In the genomic region with DNA sequence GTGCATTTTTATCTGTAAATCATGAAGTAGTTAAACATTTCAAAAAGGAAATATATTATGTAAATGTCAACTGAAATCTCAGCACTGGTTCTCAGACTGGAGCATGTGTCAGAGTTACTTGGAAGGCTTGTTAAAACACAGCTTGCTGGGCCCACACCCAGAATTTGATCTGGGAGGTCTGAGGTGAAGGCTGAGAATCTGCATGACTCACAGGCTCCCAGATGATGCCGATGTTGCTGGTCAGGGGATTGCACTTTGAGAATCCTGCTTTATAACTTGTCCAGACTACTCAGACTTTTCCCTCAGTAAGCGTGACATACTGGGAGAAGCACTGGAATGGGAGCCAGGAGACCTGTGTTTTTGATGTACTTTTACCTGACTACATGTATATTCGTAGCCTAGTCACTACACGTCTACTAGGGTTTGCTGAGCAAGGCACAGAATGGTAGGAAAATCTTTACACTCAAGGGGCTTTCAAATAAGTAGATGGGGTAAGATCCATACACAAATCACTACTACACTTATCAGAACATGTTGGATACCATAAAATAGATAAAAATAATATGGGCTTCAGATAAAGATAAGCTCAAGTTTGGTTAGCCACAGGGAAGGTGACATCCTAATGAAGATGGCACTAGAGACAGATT, we compare ENCODE assay signal across 10 cellular contexts.
A peak's percentile ranks its signal among the peaks of the same experiment; 100 is the strongest.
DNase-seq lines count a peak whose midpoint lies in the region; ATAC-seq and FAIRE-seq lines count a peak whose summit lies in the region.
"Had no signal": no experiment of that assay in that cellular context is flagged by ENCODE, and none has a peak within 500 bp of the region (broad histone marks: within the 10 kb centered on the region; RNA-seq: fewer than 3 reads in every experiment).

No MANE protein-coding gene starts in this region.

- no peaks in the 10 kb centered on the region for H3K27me3 Mint-ChIP-seq in natural killer cell treated with Interleukin-12 subunit alpha and Interleukin-12 subunit beta and Interleukin-15 and Interleukin-18, amount 100 ng/mL, for 72 hours

- DNase-seq in HS-27A (ENCODE audit: low read depth) (peak; percentile 99), astrocyte of the hippocampus (ENCODE audit: low read depth, low spot score) (peak; percentile 97), kidney tubule cell (ENCODE audit: low spot score) (peak; percentile 92), urothelium cell line (ENCODE audit: low spot score) (peak; percentile 73), DMS79 (lab: John Stamatoyannopoulos, UW) (no peak)
- DNase-seq in natural killer cell treated with Interleukin-12 subunit alpha and Interleukin-12 subunit beta and Interleukin-15 and Interleukin-18, amount 100 ng/mL, for 72 hours (ENCODE audit: low spot score) = no peak
- DNase-seq: colonic mucosa; NCI-H1694 treated with DMSO at 0.1 percent for 48 hours; stimulated activated naive CD8-positive, alpha-beta T cell treated with anti-CD3 and anti-CD28 coated beads, Interleukin-15, Interleukin-2, amounts not matched to agents 100 U/mL and 50 U/mL, for 24 hours had no signal

- H3K4me1 Mint-ChIP-seq in natural killer cell treated with Interleukin-12 subunit alpha and Interleukin-12 subunit beta and Interleukin-15 and Interleukin-18, amount 100 ng/mL, for 72 hours (ENCODE audit: low read depth in 2 of 2) = peaks cover 0 to 5% of the 10 kb centered on the region in 2 donors

- no peak overlapping the region for H3K27ac Mint-ChIP-seq in natural killer cell treated with Interleukin-12 subunit alpha and Interleukin-12 subunit beta and Interleukin-15 and Interleukin-18, amount 100 ng/mL, for 72 hours

- no peak overlapping the region for H3K4me3 Mint-ChIP-seq in natural killer cell treated with Interleukin-12 subunit alpha and Interleukin-12 subunit beta and Interleukin-15 and Interleukin-18, amount 100 ng/mL, for 72 hours

- peaks cover 5% of the 10 kb centered on the region for H3K36me3 Mint-ChIP-seq in natural killer cell treated with Interleukin-12 subunit alpha and Interleukin-12 subunit beta and Interleukin-15 and Interleukin-18, amount 100 ng/mL, for 72 hours

- no peak for FAIRE-seq in urothelium cell line (lab: Jason Lieb, UNC)

- no peak for ATAC-seq in GM21515 (IDR thresholded peaks at IDR 0.05; ENCODE audit: unreplicated experiment)
- no peak for ATAC-seq in natural killer cell treated with Interleukin-12 subunit alpha and Interleukin-12 subunit beta and Interleukin-15 and Interleukin-18, amount 100 ng/mL, for 72 hours
- ATAC-seq: stimulated activated naive CD8-positive, alpha-beta T cell treated with anti-CD3 and anti-CD28 coated beads, Interleukin-15, Interleukin-2, amounts not matched to agents 100 U/mL and 50 U/mL, for 24 hours had no signal

- no peaks in the 10 kb centered on the region for H3K9me3 Mint-ChIP-seq in natural killer cell treated with Interleukin-12 subunit alpha and Interleukin-12 subunit beta and Interleukin-15 and Interleukin-18, amount 100 ng/mL, for 72 hours

Comparison
In these comparisons a context has a peak if more than half of its experiments do, and no peak if none do; other contexts are left out.
1. DNase-seq: peak in HS-27A (single experiment), astrocyte of the hippocampus (single experiment), kidney tubule cell (single experiment) and urothelium cell line (single experiment); none in DMS79 (single experiment) and natural killer cell treated with Interleukin-12 subunit alpha and Interleukin-12 subunit beta and Interleukin-15 and Interleukin-18, amount 100 ng/mL, for 72 hours (single experiment).